25 cellular contexts compared by ENCODE assay signal in the genomic region with DNA sequence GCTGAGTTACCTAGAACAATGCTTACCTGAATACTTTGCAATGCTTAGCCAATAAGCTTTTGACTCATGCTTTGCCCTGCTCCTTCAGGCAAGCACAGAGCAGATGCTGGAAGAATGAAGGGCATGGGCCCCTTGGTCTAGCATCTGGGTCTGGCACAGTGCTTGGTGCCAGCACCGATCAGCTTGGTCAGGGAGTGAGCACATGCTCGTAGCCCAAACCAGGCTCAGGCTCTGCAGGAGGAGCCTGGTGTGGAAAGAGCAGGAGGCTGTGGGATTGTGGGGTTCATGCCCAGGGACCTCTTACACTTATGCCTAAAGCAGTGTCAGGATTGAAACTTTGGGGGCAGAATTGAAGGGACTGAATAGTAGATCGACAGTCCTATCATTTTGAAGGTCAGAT.
DNase-seq lines count a peak whose midpoint lies in the region; ATAC-seq, FAIRE-seq and TF ChIP-seq lines count a peak whose summit lies in the region.
"Had no signal": no experiment of that assay in that cellular context is flagged by ENCODE, and none has a peak within 500 bp of the region (broad histone marks: within the 10 kb centered on the region; RNA-seq: fewer than 3 reads in every experiment).

No MANE protein-coding gene starts in this region.

- no peak overlapping the region for H2BK5ac ChIP-seq in H1 (ENCODE audit: low read depth, low read length)

- H3K4me1 ChIP-seq in H1 (replicated peaks in 1 of 4; ENCODE audit: control insufficient read depth in 3 of 4, insufficient read depth in 4 of 4, low read length in 3 of 4) = peaks cover 2 to 12% (median 6%) of the 10 kb centered on the region in 4 experiments; a peak in 5 of 7 replicates
- no peaks in the 10 kb centered on the region for H3K4me1 ChIP-seq in neural progenitor cell
- no peaks in the 10 kb centered on the region for H3K4me1 ChIP-seq in vagina
- H3K4me1 ChIP-seq: A549, BE2C had no signal

- intact Hi-C loops in vagina (cut with DNase I) = no loop called here

- FAIRE-seq in H1 (lab: Jason Lieb, UNC) = no peak
- FAIRE-seq: A549, D721Med, GM12878 had no signal

- H3K36me3 ChIP-seq in H1 (ENCODE audit: control insufficient read depth in 2 of 4, insufficient read depth in 4 of 4, low read length in 3 of 4) (no peaks in the 10 kb centered on the region), neural progenitor cell (no peaks in the 10 kb centered on the region), vagina (no peaks in the 10 kb centered on the region)
- H3K36me3 ChIP-seq: BE2C had no signal

- H3K27ac Mint-ChIP-seq in neural progenitor cell = no peak overlapping the region
- H3K27ac Mint-ChIP-seq in stimulated activated effector memory CD8-positive, alpha-beta T cell treated with anti-CD3 and anti-CD28 coated beads, Interleukin-12 subunit alpha, Interleukin-12 subunit beta, amount 100 ng/mL, for 72 hours = no peak overlapping the region
- H3K27ac Mint-ChIP-seq: CD4-positive, alpha-beta T cell; CD8-positive, alpha-beta memory T cell had no signal

- no peak for DNase-seq in H1 (ENCODE audit: low read depth in 1 of 2, low spot score in 2 of 2)
- no peak for DNase-seq in neural progenitor cell (ENCODE audit: low spot score)
- no peak for DNase-seq in stimulated activated effector memory CD8-positive, alpha-beta T cell treated with anti-CD3 and anti-CD28 coated beads, Interleukin-12 subunit alpha, Interleukin-12 subunit beta, amount 100 ng/mL, for 72 hours (ENCODE audit: low spot score in 2 of 2)
- DNase-seq in vagina (ENCODE audit: extremely low spot score in 2 of 2) = peak; percentile 44 to 89
- no peak for DNase-seq in activated CD4-positive, CD25-positive, alpha-beta regulatory T cell treated with anti-CD3 and anti-CD28 coated beads, Interleukin-2, amount 50 U/mL, for 72 hours
- no peak for DNase-seq in activated naive CD4-positive, alpha-beta T cell treated with Interleukin-2 at 50 U/mL for 16 hours
- DNase-seq: 8988T; ACHN; AML-193; BE2C; CD4-positive, alpha-beta T cell; CD8-positive, alpha-beta memory T cell; DMS 273 treated with DMSO at 0.1 percent for 48 hours; DMS79; EL; GDM1; GM23248; H9 had no signal

- no peaks in the 10 kb centered on the region for H3K27me3 Mint-ChIP-seq in neural progenitor cell (ENCODE audit: insufficient read depth, low read depth)
- H3K27me3 Mint-ChIP-seq: CD4-positive, alpha-beta T cell; CD8-positive, alpha-beta memory T cell had no signal

- H3K9ac ChIP-seq in H1 (replicated peaks in 1 of 4; ENCODE audit: extremely low read depth in 1 of 4, low read depth in 3 of 4, low read length in 3 of 4) = no peak overlapping the region
- no peak overlapping the region for H3K9ac ChIP-seq in neural progenitor cell
- H3K9ac ChIP-seq: BLaER1 treated with 17β-estradiol and CSF1 and Interleukin-3, amounts not matched to agents 10 nM and 100 nM; GM23248 had no signal

- H3K23me2 ChIP-seq in H1 (ENCODE audit: low read depth, low read length) = no peaks in the 10 kb centered on the region

- no peak overlapping the region for H4K5ac ChIP-seq in H1 (ENCODE audit: insufficient read length, low read depth, low read length)

- H3K27me3 ChIP-seq in H1 (replicated peaks in 1 of 4; ENCODE audit: control insufficient read depth in 3 of 4, extremely low read depth in 1 of 4, insufficient read depth in 3 of 4, low read length in 3 of 4) (no peaks in the 10 kb centered on the region), neural progenitor cell (no peaks in the 10 kb centered on the region), vagina (no peaks in the 10 kb centered on the region)
- H3K27me3 ChIP-seq: BE2C; BLaER1 treated with 17β-estradiol and CSF1 and Interleukin-3, amounts not matched to agents 10 nM and 100 nM had no signal

- H4K91ac ChIP-seq in H1 (replicated peaks; ENCODE audit: insufficient read length, low read length) = peak overlapping the region; percentile 25

- no peak overlapping the region for H2BK120ac ChIP-seq in H1 (replicated peaks; ENCODE audit: low read depth, low read length)

- H4K8ac ChIP-seq in H1 (ENCODE audit: extremely low read depth, insufficient read depth, low read length) = 0 out of 2 replicates have a peak overlapping the region, but pooled peaks have one; percentile 75

- no peak overlapping the region for H3K23ac ChIP-seq in H1 (ENCODE audit: insufficient read length)

- H3K4me2 ChIP-seq in H1 (ENCODE audit: insufficient read depth in 1 of 2, low read depth in 2 of 2, low read length in 2 of 2) (no peak overlapping the region), neural progenitor cell (no peak overlapping the region)
- H3K4me2 ChIP-seq: A549; BLaER1 treated with 17β-estradiol and CSF1 and Interleukin-3, amounts not matched to agents 10 nM and 100 nM had no signal

- H3K9me3 ChIP-seq in H1 (ENCODE audit: insufficient read depth in 2 of 2, low read depth in 1 of 2, low read length in 1 of 2) = peaks cover 0 to 7% of the 10 kb centered on the region in 2 experiments; a peak in 1 of 4 replicates
- H3K9me3 ChIP-seq in neural progenitor cell (ENCODE audit: low read depth) = no peaks in the 10 kb centered on the region
- no peaks in the 10 kb centered on the region for H3K9me3 ChIP-seq in vagina
- H3K9me3 ChIP-seq: A549, BE2C had no signal

- no peaks in the 10 kb centered on the region for H3K79me1 ChIP-seq in H1 (ENCODE audit: low read depth, low read length)

- H3K27ac ChIP-seq in H1 (ENCODE audit: low read depth, low read length) = no peak overlapping the region
- H3K27ac ChIP-seq in neural progenitor cell = no peak overlapping the region
- H3K27ac ChIP-seq in vagina = no peak overlapping the region
- H3K27ac ChIP-seq: A549; BLaER1 treated with 17β-estradiol and CSF1 and Interleukin-3, amounts not matched to agents 10 nM and 100 nM; GM23248 had no signal

- no peak for TF ChIP-seq RAD21 in H1 (IDR thresholded peaks at IDR 0.05 in 1 of 2, conservative IDR thresholded peaks at IDR 0.05 in 1 of 2; ENCODE audit: low read depth in 2 of 2, low read length in 2 of 2)

- TF ChIP-seq POLR2A in H1 (IDR thresholded peaks at IDR 0.05; ENCODE audit: control extremely low read depth in 1 of 2, low read depth in 2 of 2, low read length in 2 of 2) = no peak
- no peak for TF ChIP-seq POLR2A in vagina (IDR thresholded peaks at IDR 0.05)

- ATAC-seq in stimulated activated effector memory CD8-positive, alpha-beta T cell treated with anti-CD3 and anti-CD28 coated beads, Interleukin-12 subunit alpha, Interleukin-12 subunit beta, amount 100 ng/mL, for 72 hours = peak; percentile 26
- ATAC-seq in GM18909 (IDR thresholded peaks at IDR 0.05; ENCODE audit: poor library complexity, unreplicated experiment) = no peak
- ATAC-seq: A549, GM12878, HCT116 had no signal

- no peaks in the 10 kb centered on the region for H4K20me1 ChIP-seq in H1 (replicated peaks in 1 of 2; ENCODE audit: control insufficient read depth in 1 of 2, insufficient read depth in 2 of 2, low read length in 2 of 2)
- no peaks in the 10 kb centered on the region for H4K20me1 ChIP-seq in neural progenitor cell (ENCODE audit: low read depth)
- H4K20me1 ChIP-seq: BLaER1 treated with 17β-estradiol and CSF1 and Interleukin-3, amounts not matched to agents 10 nM and 100 nM had no signal

- H3K14ac ChIP-seq in H1 (ENCODE audit: insufficient read length) = no peak overlapping the region

- CTCF ChIA-PET in H1 (lab: Charles Lee; ENCODE audit: partially characterized antibody) = interaction anchor here (3.2 kb wide), 1 partner anchor 12 kb away, joined by 13 read pairs; no protein-coding TSS in a partner anchor

- no peaks in the 10 kb centered on the region for H3K9me3 Mint-ChIP-seq in neural progenitor cell
- no peaks in the 10 kb centered on the region for H3K9me3 Mint-ChIP-seq in stimulated activated effector memory CD8-positive, alpha-beta T cell treated with anti-CD3 and anti-CD28 coated beads, Interleukin-12 subunit alpha, Interleukin-12 subunit beta, amount 100 ng/mL, for 72 hours
- H3K9me3 Mint-ChIP-seq: CD4-positive, alpha-beta T cell had no signal

- no peak overlapping the region for H3K4ac ChIP-seq in H1 (replicated peaks; ENCODE audit: insufficient read length, low read depth, low read length)

- H2AFZ ChIP-seq in H1 (ENCODE audit: low read length) (no peak overlapping the region), neural progenitor cell (replicated peaks) (no peak overlapping the region)
- H2AFZ ChIP-seq: GM23248 had no signal

- H3K4me1 Mint-ChIP-seq in neural progenitor cell = no peaks in the 10 kb centered on the region
- H3K4me1 Mint-ChIP-seq in stimulated activated effector memory CD8-positive, alpha-beta T cell treated with anti-CD3 and anti-CD28 coated beads, Interleukin-12 subunit alpha, Interleukin-12 subunit beta, amount 100 ng/mL, for 72 hours = no peaks in the 10 kb centered on the region
- H3K4me1 Mint-ChIP-seq: CD14-positive monocyte; CD8-positive, alpha-beta memory T cell had no signal

- H3K4me3 ChIP-seq in H1 (ENCODE audit: extremely low read depth in 1 of 4, insufficient read depth in 2 of 4, low read depth in 3 of 4, low read length in 4 of 4) (no peak overlapping the region), neural progenitor cell (no peak overlapping the region), vagina (no peak overlapping the region)
- H3K4me3 ChIP-seq: A549; BLaER1 treated with 17β-estradiol and CSF1 and Interleukin-3, amounts not matched to agents 10 nM and 100 nM; GM12878; GM23248 had no signal

- H3K4me3 Mint-ChIP-seq in neural progenitor cell = peak overlapping the region; percentile 26
- no peak overlapping the region for H3K4me3 Mint-ChIP-seq in stimulated activated effector memory CD8-positive, alpha-beta T cell treated with anti-CD3 and anti-CD28 coated beads, Interleukin-12 subunit alpha, Interleukin-12 subunit beta, amount 100 ng/mL, for 72 hours
- H3K4me3 Mint-ChIP-seq: CD14-positive monocyte; CD4-positive, alpha-beta T cell; CD8-positive, alpha-beta memory T cell; H9 had no signal

- no peak overlapping the region for H3K56ac ChIP-seq in H1 (replicated peaks; ENCODE audit: insufficient read length, low read depth, low read length)

- TF ChIP-seq EP300 in H1 (IDR thresholded peaks at IDR 0.05; ENCODE audit: borderline replicate concordance in 1 of 2, low read depth in 2 of 2, low read length in 2 of 2) = no peak

- POLR2A ChIA-PET in H1 (lab: Charles Lee; ENCODE audit: partially characterized antibody) = interaction anchor here (1.5 kb wide), 1 partner anchor 21 kb away, joined by 3 read pairs; no protein-coding TSS in a partner anchor

- peak overlapping the region; percentile 2; the same call in 1 of the 2 replicates for H2BK20ac ChIP-seq in H1 (ENCODE audit: low read length)

- no peak overlapping the region for H3K18ac ChIP-seq in H1 (ENCODE audit: extremely low read depth, low read length)

- TF ChIP-seq CTCF in H1 (IDR thresholded peaks at IDR 0.05; ENCODE audit: control extremely low read depth in 1 of 3, insufficient read depth in 1 of 3, low read depth in 1 of 3, low read length in 3 of 3) (no peak), neural progenitor cell (IDR thresholded peaks at IDR 0.05) (no peak), vagina (IDR thresholded peaks at IDR 0.05) (no peak)

- no peaks in the 10 kb centered on the region for H3K36me3 Mint-ChIP-seq in neural progenitor cell
- no peaks in the 10 kb centered on the region for H3K36me3 Mint-ChIP-seq in stimulated activated effector memory CD8-positive, alpha-beta T cell treated with anti-CD3 and anti-CD28 coated beads, Interleukin-12 subunit alpha, Interleukin-12 subunit beta, amount 100 ng/mL, for 72 hours
- H3K36me3 Mint-ChIP-seq: CD14-positive monocyte; CD8-positive, alpha-beta memory T cell had no signal

- H2BK15ac ChIP-seq in H1 (ENCODE audit: low read length) = peak overlapping the region; percentile 33; the same call in 1 of the 2 replicates

- no peak overlapping the region; the same call in 1 of the 2 replicates for H2BK12ac ChIP-seq in H1 (ENCODE audit: low read depth, low read length)

- no peak overlapping the region for H2AK5ac ChIP-seq in H1 (ENCODE audit: low read depth, low read length)

- no peaks in the 10 kb centered on the region for H3K79me2 ChIP-seq in H1 (ENCODE audit: control insufficient read depth in 1 of 2, insufficient read depth in 2 of 2, low read length in 2 of 2)
- H3K79me2 ChIP-seq in neural progenitor cell (ENCODE audit: low read depth) = no peaks in the 10 kb centered on the region

- WGBS in H1 (ENCODE audit: extremely low coverage in 1 of 2, insufficient coverage in 1 of 2, insufficient read length in 1 of 2, insufficient replicate concordance in 2 of 2, low coverage in 1 of 2, low lambda C conversion rate in 2 of 2, missing lambda C conversion rate in 1 of 2), 2 experiments = 98% methylated on average over 3 of the region's 3 CpGs; no CpG with 5 or more reads in 1 of the 2 experiments

- H3F3A ChIP-seq in neural progenitor cell (ENCODE audit: low read depth) = no peaks in the 10 kb centered on the region

Comparison
In these comparisons a context has a peak if more than half of its experiments do, and no peak if none do; other contexts are left out.
1. DNase-seq: peak in vagina (2 of 2); none in H1 (0 of 2), neural progenitor cell (single experiment), stimulated activated effector memory CD8-positive, alpha-beta T cell treated with anti-CD3 and anti-CD28 coated beads, Interleukin-12 subunit alpha, Interleukin-12 subunit beta, amount 100 ng/mL, for 72 hours (0 of 2), activated CD4-positive, CD25-positive, alpha-beta regulatory T cell treated with anti-CD3 and anti-CD28 coated beads, Interleukin-2, amount 50 U/mL, for 72 hours (single experiment) and activated naive CD4-positive, alpha-beta T cell treated with Interleukin-2 at 50 U/mL for 16 hours (single experiment).